35 cellular contexts compared by ENCODE assay signal in genomic region chr1:82704393-82704792, GRCh38.
DNase-seq lines count a peak whose midpoint lies in the region; ATAC-seq and TF ChIP-seq lines count a peak whose summit lies in the region.
"Had no signal": no experiment of that assay in that cellular context is flagged by ENCODE, and none has a peak within 500 bp of the region (broad histone marks: within the 10 kb centered on the region; RNA-seq: fewer than 3 reads in every experiment).

No MANE protein-coding gene starts in this region.

- H3K9ac ChIP-seq in liver (ENCODE audit: low read depth in 1 of 2, low read length in 2 of 2) = no peak overlapping the region

- no peak for TF ChIP-seq POLR2A in transverse colon (IDR thresholded peaks at IDR 0.05)

- H3K4me1 ChIP-seq in right atrium auricular region (no peaks in the 10 kb centered on the region), liver (ENCODE audit: control insufficient read depth in 4 of 4, insufficient read depth in 4 of 4, low read length in 3 of 4) (no peaks in the 10 kb centered on the region), upper lobe of right lung (peaks cover 6% of the 10 kb centered on the region), transverse colon (no peaks in the 10 kb centered on the region)
- H3K4me1 ChIP-seq: ascending aorta, SJCRH30 had no signal

- in situ Hi-C loops in transverse colon (cut with MboI; ENCODE audit: low pct_ligation_motif_present in 1 of 4, low pct_unique_long_range_greater_than_20kb in 1 of 4, low sequenced_read_pairs in 3 of 4) = no loop called here

- DNase-seq in Right ventricle myocardium superior (no peak), right atrium auricular region (ENCODE audit: low spot score) (no peak), fibroblast of pulmonary artery (ENCODE audit: low read depth) (peak; percentile 62), upper lobe of right lung (no peak), transverse colon (no peak)
- DNase-seq: activated B cell treated with CpG ODN at 0.5 μM for 24 hours; activated CD4-positive, alpha-beta T cell treated with anti-CD3 and anti-CD28 coated beads, Interleukin-2, amount 50 U/mL, for 1 hour; activated gamma-delta T cell treated with Interleukin-2 at 50 U/mL for 16 hours; activated naive CD8-positive, alpha-beta T cell treated with anti-CD3 and anti-CD28 coated beads, Interleukin-2, amount 10 ng/mL, durations not matched to agents 7 days and 5 days; activated T-cell treated with anti-CD3 and anti-CD28 coated beads, Interleukin-2, amount 50 U/mL, for 4 hours; caudate nucleus; cortex of kidney; DMS79 treated with DMSO at 0.1 percent for 48 hours; endodermal cell; hypothalamus; IMR-90; left colon; midbrain; naive B cell; NCI-H146; NCI-H2107; NCI-H345; SJCRH30; stimulated activated naive CD4-positive, alpha-beta T cell had no signal

- H3K9me3 ChIP-seq in right atrium auricular region (no peaks in the 10 kb centered on the region), liver (ENCODE audit: control insufficient read depth in 4 of 4, low read length in 3 of 4) (no peaks in the 10 kb centered on the region), upper lobe of right lung (no peaks in the 10 kb centered on the region), transverse colon (no peaks in the 10 kb centered on the region)
- H3K9me3 ChIP-seq: ascending aorta, neutrophil, SJCRH30, suprapubic skin had no signal

- TF ChIP-seq EP300 in transverse colon (IDR thresholded peaks at IDR 0.05; ENCODE audit: low read depth) = no peak

- H3K36me3 ChIP-seq in right atrium auricular region (no peaks in the 10 kb centered on the region), liver (ENCODE audit: control insufficient read depth in 4 of 4, insufficient read depth in 3 of 4, low read depth in 1 of 4, low read length in 3 of 4) (no peaks in the 10 kb centered on the region), upper lobe of right lung (no peaks in the 10 kb centered on the region), transverse colon (no peaks in the 10 kb centered on the region)
- H3K36me3 ChIP-seq: ascending aorta, neutrophil, SJCRH30, suprapubic skin had no signal

- intact Hi-C loops in Right ventricle myocardium superior (cut with DNase I) (no loop called here), upper lobe of right lung (cut with DNase I) (no loop called here), transverse colon (cut with DNase I; ENCODE audit: low total_unique reads) (no loop called here)

- H3K27ac ChIP-seq in right atrium auricular region (peak overlapping the region in 1 of 2 donors; percentile 4), liver (ENCODE audit: low read depth in 1 of 2, low read length in 2 of 2) (no peak overlapping the region), upper lobe of right lung (peak overlapping the region; percentile 27), transverse colon (no peak overlapping the region)
- H3K27ac ChIP-seq: 22Rv1, C4-2B, neutrophil, SJCRH30, suprapubic skin had no signal

- H3K27me3 ChIP-seq in right atrium auricular region (no peaks in the 10 kb centered on the region), liver (ENCODE audit: control insufficient read depth in 4 of 4, insufficient read depth in 4 of 4, low read length in 3 of 4) (no peaks in the 10 kb centered on the region), upper lobe of right lung (no peaks in the 10 kb centered on the region), transverse colon (no peaks in the 10 kb centered on the region)
- H3K27me3 ChIP-seq: ascending aorta, neutrophil, SJCRH30, suprapubic skin had no signal

- H3K4me3 ChIP-seq in right atrium auricular region (no peak overlapping the region), fibroblast of pulmonary artery (replicated peaks; ENCODE audit: low read depth, low read length) (no peak overlapping the region), liver (ENCODE audit: low read depth in 1 of 3, low read length in 3 of 3) (no peak overlapping the region), upper lobe of right lung (no peak overlapping the region), transverse colon (no peak overlapping the region)
- H3K4me3 ChIP-seq: ascending aorta, SJCRH30, skin epidermis, suprapubic skin had no signal

- WGBS in liver = 63% methylated on average over 3 of the region's 3 CpGs
- WGBS in transverse colon (ENCODE audit: low coverage in 1 of 2), 2 donors = 50 to 57% methylated on average over 3 of the region's 3 CpGs

- no peak for TF ChIP-seq CTCF in right atrium auricular region (IDR thresholded peaks at IDR 0.05)
- TF ChIP-seq CTCF in fibroblast of pulmonary artery (IDR thresholded peaks at IDR 0.05; ENCODE audit: low read length, missing control alignments) = no peak
- TF ChIP-seq CTCF in liver (IDR thresholded peaks at IDR 0.05; ENCODE audit: low read depth, low read length, missing input control) = no peak
- TF ChIP-seq CTCF in upper lobe of right lung (IDR thresholded peaks at IDR 0.05) = no peak
- TF ChIP-seq CTCF in transverse colon (IDR thresholded peaks at IDR 0.05) = no peak

- peak in 1 of 2 donors; percentile 14 for TF ChIP-seq RAD21 in liver (IDR thresholded peaks at IDR 0.05)

- ATAC-seq in Right ventricle myocardium superior (ENCODE audit: poor library complexity) (peak; percentile 58), upper lobe of right lung (no peak), HG02970 (IDR thresholded peaks at IDR 0.05; ENCODE audit: low FRiP score, unreplicated experiment) (no peak), HG03097 (IDR thresholded peaks at IDR 0.05; ENCODE audit: low FRiP score, unreplicated experiment) (no peak)
- ATAC-seq: activated T-cell treated with anti-CD3 and anti-CD28 coated beads, Interleukin-2, amount 50 U/mL, for 4 hours; esophagus mucosa; HCT116; left colon had no signal

TF ChIP-seq in liver, 16 proteins besides CTCF, POLR2A, EP300 and RAD21:
- TF ChIP-seq NR2F2 (IDR thresholded peaks at IDR 0.05) (peak; percentile 23), JUND (IDR thresholded peaks at IDR 0.05) (no peak), FOXA2 (IDR thresholded peaks at IDR 0.05) (no peak)
